In the genomic region with DNA sequence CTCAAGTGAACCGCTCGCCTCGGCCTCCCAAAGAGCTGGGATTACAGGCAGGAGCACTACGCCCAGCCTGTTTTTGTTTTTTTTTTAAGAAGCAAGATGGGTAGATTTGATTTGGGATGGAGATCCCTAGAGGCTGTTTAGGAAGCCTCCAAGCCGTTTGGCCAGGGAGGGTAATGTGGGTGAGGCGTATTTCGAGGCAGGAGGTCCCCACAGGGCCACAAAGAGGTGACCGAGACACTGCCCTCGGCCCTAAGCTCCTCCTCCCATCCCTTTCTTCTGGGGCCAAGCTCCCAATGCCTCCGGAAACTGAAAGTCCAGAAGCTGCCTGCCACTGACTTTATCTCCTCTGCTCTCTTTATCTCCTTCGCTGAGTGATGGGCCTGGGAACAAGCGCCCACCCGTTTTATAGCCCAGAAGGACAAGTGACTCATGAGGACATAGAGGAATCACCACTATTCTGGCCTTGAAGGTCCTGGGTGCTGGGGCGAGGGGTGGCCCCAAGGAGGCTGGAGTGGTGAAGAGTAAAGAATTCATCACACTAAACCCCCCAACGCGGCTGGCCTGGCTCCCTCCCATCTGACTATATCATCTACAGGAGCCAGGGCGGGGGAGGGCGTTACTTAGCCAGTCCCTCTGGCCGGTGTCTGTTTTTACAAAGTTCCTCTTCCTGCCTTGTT, we compare ENCODE assay signal across 10 cellular contexts. TPM values are rescaled to one million over a fixed set of nuclear protein-coding genes. Genes with fewer than 3 reads are reported as not detected.
DNase-seq lines count a peak whose midpoint lies in the region; ATAC-seq, FAIRE-seq and TF ChIP-seq lines count a peak whose summit lies in the region.
"Had no signal": no experiment of that assay in that cellular context is flagged by ENCODE, and none has a peak within 500 bp of the region (broad histone marks: within the 10 kb centered on the region; RNA-seq: fewer than 3 reads in every experiment).

No MANE protein-coding gene starts in this region.

- peaks cover 47% of the 10 kb centered on the region for H3K4me1 ChIP-seq in HepG2 (ENCODE audit: insufficient read depth, low read length)

- TF ChIP-seq EP300 in HepG2 (IDR thresholded peaks at IDR 0.05; ENCODE audit: low read depth in 2 of 2, low read length in 2 of 2) (no peak), HepG2 (CRISPR knock-in tag; IDR thresholded peaks at IDR 0.05; ENCODE audit: borderline replicate concordance) (no peak)

- H3K4me3 ChIP-seq in HepG2 (replicated peaks in 1 of 3; ENCODE audit: insufficient read depth in 1 of 3, low read depth in 2 of 3, low read length in 3 of 3), result peak overlapping the region in 2 of 3 experiments; percentile 19 to 46; a peak in 2 of 6 replicates

- no peaks in the 10 kb centered on the region for H3K9me3 ChIP-seq in HepG2 (ENCODE audit: low read length)

- no peak overlapping the region for H3K4me3 Mint-ChIP-seq in activated naive CD8-positive, alpha-beta T cell treated with anti-CD3 and anti-CD28 coated beads for 36 hours
- no peak overlapping the region for H3K4me3 Mint-ChIP-seq in MCF 10A (ENCODE audit: unreplicated experiment)

- DNase-seq in DMS53 (lab: John Stamatoyannopoulos, UW) (peak; percentile 39), DMS53 treated with DMSO at 0.1 percent for 48 hours (lab: John Stamatoyannopoulos, UW; ENCODE audit: unreplicated experiment) (no peak), HepG2 (ENCODE audit: low spot score) (no peak), substantia nigra (lab: John Stamatoyannopoulos, UW) (peak in 3 of 49 donors; percentile 11 to 25 (median 14)), DMS114 treated with DMSO at 0.1 percent for 48 hours (lab: John Stamatoyannopoulos, UW; ENCODE audit: unreplicated experiment) (no peak), AG08396 (ENCODE audit: low spot score) (no peak), MCF 10A (ENCODE audit: unreplicated experiment) (no peak)
- no peak for DNase-seq in activated naive CD8-positive, alpha-beta T cell treated with anti-CD3 and anti-CD28 coated beads for 36 hours
- DNase-seq: 8988T had no signal

- no peaks in the 10 kb centered on the region for H3K36me3 ChIP-seq in HepG2 (replicated peaks in 1 of 2; ENCODE audit: control insufficient read depth in 1 of 2, insufficient read depth in 2 of 2, low read length in 2 of 2)

- no peak overlapping the region for H2AFZ ChIP-seq in HepG2 (ENCODE audit: low read length)

- FAIRE-seq in HepG2 (lab: Jason Lieb, UNC), result no peak

- no peaks in the 10 kb centered on the region for H3K9me3 Mint-ChIP-seq in activated naive CD8-positive, alpha-beta T cell treated with anti-CD3 and anti-CD28 coated beads for 36 hours
- H3K9me3 Mint-ChIP-seq in MCF 10A (ENCODE audit: unreplicated experiment), result no peaks in the 10 kb centered on the region

- H3K4me2 ChIP-seq in HepG2 (ENCODE audit: low read depth, low read length), result peak overlapping the region; percentile 55

- intact Hi-C loops in HepG2 (cut with micrococcal nuclease; ENCODE audit: unreplicated experiment) (loop anchor here (1.0 kb wide), 1 partner anchor 10 kb away; no protein-coding TSS in a partner anchor), MCF 10A (cut with micrococcal nuclease) (no loop called here)

- peaks cover 5% of the 10 kb centered on the region; the same call in 1 of the 2 replicates for H4K20me1 ChIP-seq in HepG2 (ENCODE audit: insufficient read depth, low read length)

- H3K4me1 Mint-ChIP-seq in activated naive CD8-positive, alpha-beta T cell treated with anti-CD3 and anti-CD28 coated beads for 36 hours, result peaks cover 47% of the 10 kb centered on the region
- peaks cover 39% of the 10 kb centered on the region for H3K4me1 Mint-ChIP-seq in MCF 10A (ENCODE audit: insufficient read depth, unreplicated experiment)

- no peaks in the 10 kb centered on the region for H3K27me3 ChIP-seq in HepG2 (ENCODE audit: control insufficient read depth in 1 of 2, insufficient read depth in 2 of 2, low read length in 2 of 2)

- H3K27ac Mint-ChIP-seq in activated naive CD8-positive, alpha-beta T cell treated with anti-CD3 and anti-CD28 coated beads for 36 hours, result peak overlapping the region; percentile 90
- no peak overlapping the region for H3K27ac Mint-ChIP-seq in MCF 10A (ENCODE audit: low read depth, unreplicated experiment)

- 12% methylated on average over 13 of the region's 19 CpGs for WGBS in HepG2 (ENCODE audit: low lambda C conversion rate)

- no peak for ATAC-seq in HepG2
- ATAC-seq: left colon had no signal

- in situ Hi-C loops in HepG2 (cut with HindIII; ENCODE audit: extremely low pct_ligation_motif_present, low pct_unique_long_range_greater_than_20kb), result no loop called here

- no peak for TF ChIP-seq POLR2A in HepG2 (IDR thresholded peaks at IDR 0.05; ENCODE audit: insufficient read depth in 1 of 2, low read depth in 2 of 2, low read length in 2 of 2)

- H3K36me3 Mint-ChIP-seq in activated naive CD8-positive, alpha-beta T cell treated with anti-CD3 and anti-CD28 coated beads for 36 hours, result peaks cover 3% of the 10 kb centered on the region
- H3K36me3 Mint-ChIP-seq in MCF 10A (ENCODE audit: insufficient read depth, unreplicated experiment), result peaks cover 20% of the 10 kb centered on the region

- H3K27ac ChIP-seq in HepG2 (ENCODE audit: extremely low read length, insufficient read depth, low read length) (no peak overlapping the region), substantia nigra (ENCODE audit: low read depth, low read length, poor library complexity, severe bottlenecking) (peak overlapping the region; percentile 94)

- H3K27me3 Mint-ChIP-seq in activated naive CD8-positive, alpha-beta T cell treated with anti-CD3 and anti-CD28 coated beads for 36 hours, result no peaks in the 10 kb centered on the region
- no peaks in the 10 kb centered on the region for H3K27me3 Mint-ChIP-seq in MCF 10A (ENCODE audit: insufficient read depth, unreplicated experiment)

- H3K9ac ChIP-seq in HepG2 (ENCODE audit: insufficient read depth, low read depth, low read length), result peak overlapping the region; percentile 33; the same call in 1 of the 2 replicates

- no peak for TF ChIP-seq RAD21 in HepG2 (CRISPR knock-in tag; IDR thresholded peaks at IDR 0.05)

- TF ChIP-seq CTCF in HepG2 (CRISPR knock-in tag; IDR thresholded peaks at IDR 0.05), result no peak
- no peak for TF ChIP-seq CTCF in MCF 10A (IDR thresholded peaks at IDR 0.05; ENCODE audit: unreplicated experiment)

- POLR2A ChIA-PET in HepG2 (lab: Yijun Ruan, JAX), result interaction anchor here (0.8 to 1.4 kb wide), 3 partner anchors 11 to 93 kb away, joined by 4 to 5 read pairs (median 5); partner anchors contain the start of gene GTF3C5
- POLR2A ChIA-PET in MCF 10A (lab: Yijun Ruan, JAX), result interaction anchor here (1.1 to 3.0 kb wide), 2 partner anchors 11 to 12 kb away, joined by 3 to 11 read pairs; no protein-coding TSS in a partner anchor

- CTCF ChIA-PET in HepG2 (lab: Yijun Ruan, JAX; ENCODE audit: low intra/inter-chr PET ratio, low total read pairs), result no interaction called here
- CTCF ChIA-PET in MCF 10A (lab: Yijun Ruan, JAX), result interaction anchor here (0.7 to 1.3 kb wide), 5 partner anchors 15 to 233 kb away, joined by 3 to 6 read pairs (median 4); no protein-coding TSS in a partner anchor

- no peaks in the 10 kb centered on the region for H3K79me2 ChIP-seq in HepG2 (ENCODE audit: insufficient read depth, low read length)

- BruUV-seq in HepG2 (replicated peaks; lab: Mats Ljungman, UMichigan) (no TSS peak), MCF 10A (replicated peaks; lab: Mats Ljungman, UMichigan) (no TSS peak)

RNA-seq across cellular contexts. Expression of gene RALGDS, which starts 2.0 kb away (rescaled TPM):
- total RNA-seq in activated naive CD8-positive, alpha-beta T cell treated with anti-CD3 and anti-CD28 coated beads for 36 hours, result 10 to 100 TPM; 50.3 to 51.9 TPM
- total RNA-seq in HepG2 (2016; rRNA removed; fragmentation: Illumina TruSeq; extraction: Trizol), result 8.8 and 12.9 TPM in 2 replicates
- 4.2 and 5.7 TPM in 2 replicates for total RNA-seq in HepG2 (2016; cell fraction: cytosol; rRNA removed; fragmentation: Illumina TruSeq; extraction: Trizol; ENCODE audit: low read depth)
- total RNA-seq in HepG2 (2016; cell fraction: insoluble cytoplasmic fraction; rRNA removed; fragmentation: Illumina TruSeq; extraction: Trizol), result 7.3 and 12.1 TPM in 2 replicates
- 15.5 and 15.7 TPM in 2 replicates for total RNA-seq in HepG2 (2016; cell fraction: membrane; rRNA removed; fragmentation: Illumina TruSeq; extraction: Trizol)
- total RNA-seq in HepG2 (2016; cell fraction: nucleus; rRNA removed; fragmentation: Illumina TruSeq; extraction: Trizol), result 10.4 and 11.0 TPM in 2 replicates
- polyA plus RNA-seq in HepG2 (2011; rRNA removed), result 25.5 and 28.8 TPM in 2 replicates
- 14.9 and 17.8 TPM in 2 replicates for polyA plus RNA-seq in HepG2 (2011; cell fraction: cytosol; rRNA removed)
- polyA plus RNA-seq in HepG2 (2011; cell fraction: nucleus; rRNA removed), result 104 and 131 TPM in 2 replicates
- 12.0 and 15.7 TPM in 2 replicates for polyA plus RNA-seq in HepG2 (2012)
- 4.1 and 4.2 TPM in 2 replicates for polyA plus RNA-seq in HepG2 (2016; cell fraction: cytosol; fragmentation: Illumina TruSeq; extraction: Trizol; ENCODE audit: low read depth)
- 8.9 and 12.0 TPM in 2 replicates for polyA plus RNA-seq in HepG2 (2016; cell fraction: insoluble cytoplasmic fraction; fragmentation: Illumina TruSeq; extraction: Trizol; ENCODE audit: low read depth)
- polyA plus RNA-seq in HepG2 (2016; cell fraction: membrane; fragmentation: Illumina TruSeq; extraction: Trizol; ENCODE audit: low read depth), result 11.6 and 12.4 TPM in 2 replicates
- polyA plus RNA-seq in HepG2 (2016; cell fraction: nucleus; fragmentation: Illumina TruSeq; extraction: Trizol; ENCODE audit: insufficient read depth, low read depth), result 28.7 and 31.3 TPM in 2 replicates
- 20.8 and 24.6 TPM in 2 replicates for polyA minus RNA-seq in HepG2 (2011; rRNA and poly(A)+ RNA removed; ENCODE audit: low replicate concordance)
- polyA minus RNA-seq in HepG2 (2011; cell fraction: cytosol; rRNA and poly(A)+ RNA removed), result 4.8 and 5.6 TPM in 2 replicates
- 17.0 and 17.4 TPM in 2 replicates for polyA minus RNA-seq in HepG2 (2011; cell fraction: nucleus; rRNA and poly(A)+ RNA removed)
- 14.2 and 15.4 TPM in 2 replicates for total RNA-seq in MCF 10A (2022)

RNA-seq across cellular contexts. Expression of gene GBGT1, which starts 40.6 kb away (rescaled TPM):
- total RNA-seq in activated naive CD8-positive, alpha-beta T cell treated with anti-CD3 and anti-CD28 coated beads for 36 hours, result 1 to 10 TPM; 1.6 to 2.9 TPM
- total RNA-seq in HepG2 (2016; rRNA removed; fragmentation: Illumina TruSeq; extraction: Trizol) (not detected in 2 replicates), MCF 10A (2022) (not detected in 2 replicates)
- total RNA-seq in HepG2 (2016; cell fraction: cytosol; rRNA removed; fragmentation: Illumina TruSeq; extraction: Trizol; ENCODE audit: low read depth), result 0.10 TPM in 1 of 2 replicates, not detected in the other
- not detected in 2 replicates for total RNA-seq in HepG2 (2016; cell fraction: insoluble cytoplasmic fraction; rRNA removed; fragmentation: Illumina TruSeq; extraction: Trizol)
- total RNA-seq in HepG2 (2016; cell fraction: membrane; rRNA removed; fragmentation: Illumina TruSeq; extraction: Trizol), result not detected in 2 replicates
- not detected in 2 replicates for total RNA-seq in HepG2 (2016; cell fraction: nucleus; rRNA removed; fragmentation: Illumina TruSeq; extraction: Trizol)
- polyA plus RNA-seq in HepG2 (2011; rRNA removed), result not detected in 2 replicates
- polyA plus RNA-seq in HepG2 (2011; cell fraction: cytosol; rRNA removed), result not detected in 2 replicates
- not detected in 2 replicates for polyA plus RNA-seq in HepG2 (2011; cell fraction: nucleus; rRNA removed)
- polyA plus RNA-seq in HepG2 (2012), result not detected in 2 replicates
- polyA plus RNA-seq in HepG2 (2016; cell fraction: cytosol; fragmentation: Illumina TruSeq; extraction: Trizol; ENCODE audit: low read depth), result not detected in 2 replicates
- polyA plus RNA-seq in HepG2 (2016; cell fraction: insoluble cytoplasmic fraction; fragmentation: Illumina TruSeq; extraction: Trizol; ENCODE audit: low read depth), result not detected in 2 replicates
- not detected in 2 replicates for polyA plus RNA-seq in HepG2 (2016; cell fraction: membrane; fragmentation: Illumina TruSeq; extraction: Trizol; ENCODE audit: low read depth)
- not detected in 2 replicates for polyA plus RNA-seq in HepG2 (2016; cell fraction: nucleus; fragmentation: Illumina TruSeq; extraction: Trizol; ENCODE audit: insufficient read depth, low read depth)
- not detected in 2 replicates for polyA minus RNA-seq in HepG2 (2011; rRNA and poly(A)+ RNA removed; ENCODE audit: low replicate concordance)
- not detected in 2 replicates for polyA minus RNA-seq in HepG2 (2011; cell fraction: cytosol; rRNA and poly(A)+ RNA removed)
- polyA minus RNA-seq in HepG2 (2011; cell fraction: nucleus; rRNA and poly(A)+ RNA removed), result not detected in 2 replicates
